In genomic region chr16:83831451-83831987, GRCh38 we compare ENCODE assay signal across 18 cellular contexts. TPM values are rescaled to one million over a fixed set of nuclear protein-coding genes. Genes with fewer than 3 reads are reported as not detected.
DNase-seq lines count a peak whose midpoint lies in the region; ATAC-seq and TF ChIP-seq lines count a peak whose summit lies in the region.
"Had no signal": no experiment of that assay in that cellular context is flagged by ENCODE, and none has a peak within 500 bp of the region (broad histone marks: within the 10 kb centered on the region; RNA-seq: fewer than 3 reads in every experiment).

No MANE protein-coding gene starts in this region.

- H4K20me1 ChIP-seq in Karpas-422 (ENCODE audit: insufficient read depth, low read depth, low read length), result no peaks in the 10 kb centered on the region
- H4K20me1 ChIP-seq: BLaER1 had no signal

- H3K4me3 Mint-ChIP-seq in glutamatergic neuron (ENCODE audit: unreplicated experiment), result no peak overlapping the region
- no peak overlapping the region for H3K4me3 Mint-ChIP-seq in effector memory CD8-positive, alpha-beta T cell
- H3K4me3 Mint-ChIP-seq: CD8-positive, alpha-beta memory T cell; H9 had no signal

- no peaks in the 10 kb centered on the region for H3K36me3 ChIP-seq in Karpas-422 (ENCODE audit: insufficient read depth, low read length)
- no peaks in the 10 kb centered on the region for H3K36me3 ChIP-seq in sigmoid colon
- no peaks in the 10 kb centered on the region for H3K36me3 ChIP-seq in left ventricle myocardium inferior
- H3K36me3 ChIP-seq: BLaER1 had no signal

- H3K27me3 ChIP-seq in Karpas-422 (ENCODE audit: low read length) (no peaks in the 10 kb centered on the region), sigmoid colon (no peaks in the 10 kb centered on the region), left ventricle myocardium inferior (ENCODE audit: low read depth) (peaks cover 4% of the 10 kb centered on the region)
- H3K27me3 ChIP-seq: BLaER1 had no signal

- TF ChIP-seq POLR2A in sigmoid colon (IDR thresholded peaks at IDR 0.05), result no peak

- H3K9me3 ChIP-seq in Karpas-422 (ENCODE audit: low read length) (no peaks in the 10 kb centered on the region), sigmoid colon (no peaks in the 10 kb centered on the region), left ventricle myocardium inferior (replicated peaks) (peaks cover 5% of the 10 kb centered on the region)
- H3K9me3 ChIP-seq: Caco-2 had no signal

- WGBS in sigmoid colon, 2 donors, result 44 to 59% methylated on average over 5 of the region's 5 CpGs

- TF ChIP-seq CTCF in glutamatergic neuron (IDR thresholded peaks at IDR 0.05; ENCODE audit: partially characterized antibody, unreplicated experiment) (no peak), sigmoid colon (IDR thresholded peaks at IDR 0.05) (no peak), left ventricle myocardium inferior (IDR thresholded peaks at IDR 0.05; ENCODE audit: borderline replicate concordance) (no peak)

- peak overlapping the region; percentile 34 for H3K4me2 ChIP-seq in Karpas-422 (ENCODE audit: low read depth, low read length, poor library complexity, severe bottlenecking)
- H3K4me2 ChIP-seq: BLaER1 had no signal

- H3K9me3 Mint-ChIP-seq in glutamatergic neuron (ENCODE audit: unreplicated experiment), result peaks cover 4% of the 10 kb centered on the region
- no peaks in the 10 kb centered on the region for H3K9me3 Mint-ChIP-seq in effector memory CD8-positive, alpha-beta T cell
- H3K9me3 Mint-ChIP-seq: CD8-positive, alpha-beta memory T cell had no signal

- peaks cover 31% of the 10 kb centered on the region for H3K4me1 ChIP-seq in Karpas-422 (ENCODE audit: low read length)
- peaks cover 0 to 9% (median 2%) of the 10 kb centered on the region in 4 donors for H3K4me1 ChIP-seq in sigmoid colon
- peaks cover 3% of the 10 kb centered on the region for H3K4me1 ChIP-seq in left ventricle myocardium inferior
- H3K4me1 ChIP-seq: Caco-2 had no signal

- peaks cover 14% of the 10 kb centered on the region for H3K4me1 Mint-ChIP-seq in glutamatergic neuron (ENCODE audit: low read depth, unreplicated experiment)
- peaks cover 8 to 12% of the 10 kb centered on the region in 2 donors for H3K4me1 Mint-ChIP-seq in effector memory CD8-positive, alpha-beta T cell (ENCODE audit: low read depth in 2 of 2)

- H3K4me3 ChIP-seq in Karpas-422 (ENCODE audit: low read length), result no peak overlapping the region
- no peak overlapping the region for H3K4me3 ChIP-seq in sigmoid colon
- no peak overlapping the region for H3K4me3 ChIP-seq in left ventricle myocardium inferior
- H3K4me3 ChIP-seq: BLaER1, GM23248 had no signal

- no peak overlapping the region for H3K27ac Mint-ChIP-seq in glutamatergic neuron (ENCODE audit: unreplicated experiment)
- H3K27ac Mint-ChIP-seq in effector memory CD8-positive, alpha-beta T cell, result no peak overlapping the region
- H3K27ac Mint-ChIP-seq: CD8-positive, alpha-beta memory T cell had no signal

- no peaks in the 10 kb centered on the region for H3K79me2 ChIP-seq in Karpas-422 (ENCODE audit: low read length)

- TF ChIP-seq EP300 in sigmoid colon (IDR thresholded peaks at IDR 0.05), result no peak

- peak; percentile 27 for DNase-seq in NCI-H82 (lab: John Stamatoyannopoulos, UW)
- DNase-seq in NCI-H82 treated with DMSO at 0.1 percent for 48 hours (lab: John Stamatoyannopoulos, UW; ENCODE audit: unreplicated experiment), result no peak
- no peak for DNase-seq in Karpas-422
- peak; percentile 35 for DNase-seq in glutamatergic neuron
- DNase-seq in sigmoid colon, result peak; percentile 15
- DNase-seq in effector memory CD8-positive, alpha-beta T cell, result no peak
- no peak for DNase-seq in stimulated activated CD4-positive, alpha-beta T cell treated with anti-CD3 and anti-CD28 coated beads, Interleukin-4, amount 100 ng/mL, for 24 hours
- no peak for DNase-seq in left ventricle myocardium inferior
- DNase-seq: AML-193; Caco-2; CD8-positive, alpha-beta memory T cell; DMS53; GF-D8; GM23248; H9; KG1 had no signal

- no peak for ATAC-seq in effector memory CD8-positive, alpha-beta T cell (replicated peaks)

- no peaks in the 10 kb centered on the region for H3K9me2 ChIP-seq in Karpas-422 (replicated peaks; ENCODE audit: insufficient read depth, low read length)

- intact Hi-C loops in sigmoid colon (cut with DNase I) (no loop called here), left ventricle myocardium inferior (cut with micrococcal nuclease) (no loop called here)

- no peak overlapping the region for H3K9ac ChIP-seq in Karpas-422 (ENCODE audit: low read length)
- H3K9ac ChIP-seq: BLaER1, GM23248 had no signal

- H2AFZ ChIP-seq in Karpas-422 (ENCODE audit: low read length), result no peak overlapping the region
- H2AFZ ChIP-seq: GM23248 had no signal

- peaks cover 5% of the 10 kb centered on the region for H3K36me3 Mint-ChIP-seq in glutamatergic neuron (ENCODE audit: unreplicated experiment)
- H3K36me3 Mint-ChIP-seq in effector memory CD8-positive, alpha-beta T cell (ENCODE audit: insufficient read depth), result no peaks in the 10 kb centered on the region
- H3K36me3 Mint-ChIP-seq: CD8-positive, alpha-beta memory T cell had no signal

- H3K27ac ChIP-seq in Karpas-422 (ENCODE audit: low read length), result no peak overlapping the region
- H3K27ac ChIP-seq in sigmoid colon, result no peak overlapping the region
- H3K27ac ChIP-seq in left ventricle myocardium inferior (replicated peaks), result no peak overlapping the region
- H3K27ac ChIP-seq: 22Rv1, BLaER1, GM23248 had no signal

- peaks cover 12% of the 10 kb centered on the region for H3K27me3 Mint-ChIP-seq in glutamatergic neuron (ENCODE audit: unreplicated experiment)
- peaks cover 0 to 9% of the 10 kb centered on the region in 2 donors for H3K27me3 Mint-ChIP-seq in effector memory CD8-positive, alpha-beta T cell

RNA-seq across cellular contexts. Expression of gene HSBP1, which starts 23.7 kb away (rescaled TPM):
- 74.8 and 126 TPM in 2 replicates for total RNA-seq in Karpas-422 (2014; rRNA removed; shearing (Covaris generic); ENCODE audit: low replicate concordance)
- 218 TPM for total RNA-seq in glutamatergic neuron (ENCODE audit: unreplicated experiment)
- total RNA-seq in sigmoid colon, result 10 to 100 TPM in 3 of 4 donors, 1 to 10 TPM in 1; 7.5 to 16.9 (median 12.7) TPM
- polyA plus RNA-seq in sigmoid colon, result 10 to 100 TPM; 28.7 to 40.6 (median 36.6) TPM
- 175 TPM for total RNA-seq in left ventricle myocardium inferior

Comparison
In these comparisons a context has a peak if more than half of its experiments do, and no peak if none do; other contexts are left out.
1. DNase-seq: peak in NCI-H82 (single experiment), glutamatergic neuron (single experiment) and sigmoid colon (single experiment); none in NCI-H82 treated with DMSO at 0.1 percent for 48 hours (single experiment), Karpas-422 (single experiment), effector memory CD8-positive, alpha-beta T cell (0 of 3), stimulated activated CD4-positive, alpha-beta T cell treated with anti-CD3 and anti-CD28 coated beads, Interleukin-4, amount 100 ng/mL, for 24 hours (single experiment) and left ventricle myocardium inferior (single experiment).